In genomic region chr12:9682508-9682907, GRCh38 we compare ENCODE assay signal across 1 cellular context.
A peak's percentile ranks its signal among the peaks of the same experiment; 100 is the strongest.
TF ChIP-seq lines count a peak whose summit lies in the region.

No MANE protein-coding gene starts in this region.

TF ChIP-seq in HEK293, 187 proteins besides CTCF, POLR2A, EP300 and RAD21:
- TF ChIP-seq ZNF146 (tag by site-specific recombination; IDR thresholded peaks at IDR 0.05): peak; percentile 71
